Comparison of ENCODE assay signal across 8 cellular contexts in the genomic region with DNA sequence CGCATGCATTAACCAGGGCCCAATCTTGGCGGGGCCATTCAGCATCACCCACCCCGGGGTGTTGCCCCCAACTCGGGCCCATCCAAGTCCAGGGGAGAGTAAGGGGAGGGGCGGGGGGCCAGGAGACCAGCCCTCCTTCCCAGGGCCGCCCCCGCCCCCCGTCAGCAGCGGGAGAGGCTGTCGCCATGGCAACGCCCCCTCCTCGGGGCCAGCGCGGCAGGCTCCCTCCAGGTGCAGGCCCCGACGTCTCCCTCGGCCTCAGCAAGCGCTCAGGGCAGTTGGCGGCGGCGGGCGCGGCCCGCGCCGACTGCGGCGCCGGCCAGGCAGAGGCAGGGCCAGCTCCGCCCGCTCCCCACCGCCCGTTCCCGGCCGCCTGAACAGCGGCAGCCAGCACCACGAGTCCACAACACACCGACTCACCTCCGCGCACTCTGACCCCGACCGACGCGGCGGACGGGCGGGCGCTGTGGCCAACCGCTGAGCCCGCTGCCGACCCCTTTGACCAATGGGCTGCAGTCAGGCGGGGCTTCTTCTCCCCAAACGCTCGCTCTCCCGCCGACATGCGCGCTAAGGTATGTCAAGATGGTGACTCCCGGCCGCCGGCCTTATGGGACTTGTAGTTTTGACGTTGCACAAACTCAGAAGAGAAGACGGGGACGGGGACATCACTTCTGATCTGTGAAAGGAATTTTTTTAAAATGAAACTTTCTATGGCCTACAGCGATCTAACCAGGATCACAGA. TPM values are rescaled to one million over a fixed set of nuclear protein-coding genes. Genes with fewer than 3 reads are reported as not detected.
DNase-seq lines count a peak whose midpoint lies in the region; ATAC-seq, FAIRE-seq and TF ChIP-seq lines count a peak whose summit lies in the region.

A gene with protein sequence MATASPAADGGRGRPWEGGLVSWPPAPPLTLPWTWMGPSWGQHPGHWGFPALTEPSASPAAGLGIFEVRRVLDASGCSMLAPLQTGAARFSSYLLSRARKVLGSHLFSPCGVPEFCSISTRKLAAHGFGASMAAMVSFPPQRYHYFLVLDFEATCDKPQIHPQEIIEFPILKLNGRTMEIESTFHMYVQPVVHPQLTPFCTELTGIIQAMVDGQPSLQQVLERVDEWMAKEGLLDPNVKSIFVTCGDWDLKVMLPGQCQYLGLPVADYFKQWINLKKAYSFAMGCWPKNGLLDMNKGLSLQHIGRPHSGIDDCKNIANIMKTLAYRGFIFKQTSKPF (minus strand): TSS at position 418 of the 742 bp plus-strand sequence. CDS start 231 bp downstream, at position 187.

- ATAC-seq in GM18907 (IDR thresholded peaks at IDR 0.05; ENCODE audit: unreplicated experiment) (peak; percentile 96), HG03159 (IDR thresholded peaks at IDR 0.05; ENCODE audit: unreplicated experiment) (peak; percentile 99)

- peak within 1 kb of the TSS; percentile 78 for H3K4me3 ChIP-seq in AG04449 (ENCODE audit: low read depth, low read length)
- peak within 1 kb of the TSS; percentile 74 for H3K4me3 ChIP-seq in WI38 (ENCODE audit: low read depth, low read length)
- H3K4me3 ChIP-seq in bronchial epithelial cell (ENCODE audit: low read depth, low read length) = peak within 1 kb of the TSS; percentile 94
- H3K4me3 ChIP-seq in small intestine (ENCODE audit: low read depth in 1 of 2, low read length in 2 of 2) = peak within 1 kb of the TSS; percentile 82 to 95

- TF ChIP-seq CTCF in AG04449 (IDR thresholded peaks at IDR 0.05; ENCODE audit: insufficient read depth, low read length, missing control alignments) (no peak), WI38 (IDR thresholded peaks at IDR 0.05; ENCODE audit: low read depth, low read length) (no peak), bronchial epithelial cell (IDR thresholded peaks at IDR 0.05; ENCODE audit: insufficient read depth, low read length, severe bottlenecking) (no peak)

- WGBS in small intestine, 3 donors = 0 to 1% (median 1%) methylated on average over 52 to 65 of the region's 65 CpGs

- CTCF ChIA-PET in AG04449 (lab: Yijun Ruan, JAX) = interaction anchor here (1.5 to 1.9 kb wide), 2 partner anchors 240 to 298 kb away, joined by 5 to 7 read pairs; no protein-coding TSS in a partner anchor

- H3K9me3 ChIP-seq in small intestine (ENCODE audit: control insufficient read depth, low read depth) = no peaks in the 10 kb centered on the region

- H3K4me1 ChIP-seq in small intestine (ENCODE audit: control insufficient read depth in 2 of 2, insufficient read depth in 1 of 2, low read depth in 1 of 2, low read length in 1 of 2) = peaks cover 6 to 8% of the 10 kb centered on the region in 2 donors

- peak; percentile 73 for DNase-seq in AG04449 (ENCODE audit: low read depth, low spot score)
- DNase-seq in NCI-H2227 treated with DMSO at 0.1 percent for 48 hours (lab: John Stamatoyannopoulos, UW) = peak; percentile 98
- peak; percentile 89 for DNase-seq in bronchial epithelial cell (ENCODE audit: low read depth)
- peak; percentile 100 for DNase-seq in iPS-NIHi11 (ENCODE audit: low spot score)
- DNase-seq in small intestine = peak; percentile 99

- no peak for FAIRE-seq in bronchial epithelial cell (lab: Jason Lieb, UNC)
- no peak for FAIRE-seq in small intestine (lab: Jason Lieb, UNC)

- POLR2A ChIA-PET in AG04449 (lab: Yijun Ruan, JAX) = interaction anchor here (1.5 kb wide), 1 partner anchor 27 kb away, joined by 4 read pairs; no protein-coding TSS in a partner anchor

- H3K27ac ChIP-seq in small intestine (ENCODE audit: low read depth in 1 of 2, low read length in 1 of 2) = peak within 1 kb of the TSS in 1 of 2 donors; percentile 59

- no peaks in the 10 kb centered on the region for H3K36me3 ChIP-seq in bronchial epithelial cell (ENCODE audit: control insufficient read depth, insufficient read depth, low read length)
- H3K36me3 ChIP-seq in small intestine (ENCODE audit: control insufficient read depth in 2 of 2, insufficient read depth in 2 of 2, low read length in 2 of 2) = no peaks in the 10 kb centered on the region

- H3K27me3 ChIP-seq in bronchial epithelial cell (ENCODE audit: control insufficient read depth, insufficient read depth, low read length) (no peaks in the 10 kb centered on the region), small intestine (ENCODE audit: control insufficient read depth in 2 of 2, insufficient read depth in 2 of 2, low read length in 2 of 2) (no peaks in the 10 kb centered on the region)

RNA-seq across cellular contexts. Expression of the gene that starts here (rescaled TPM):
- 22.1 and 28.9 TPM in 2 replicates for total RNA-seq in bronchial epithelial cell
- 10 to 100 TPM; 26.5 to 50.1 (median 27.6) TPM for polyA plus RNA-seq in small intestine
